10 cellular contexts compared by ENCODE assay signal in genomic region chr19:41877916-41878905, GRCh38.
DNase-seq lines count a peak whose midpoint lies in the region; ATAC-seq lines count a peak whose summit lies in the region.
"Had no signal": no experiment of that assay in that cellular context is flagged by ENCODE, and none has a peak within 500 bp of the region (broad histone marks: within the 10 kb centered on the region; RNA-seq: fewer than 3 reads in every experiment).

No MANE protein-coding gene starts in this region.

- peaks cover 51% of the 10 kb centered on the region for H3K4me1 Mint-ChIP-seq in T-helper 2 cell treated with Interferon-gamma antibody and Interleukin-4, amounts not matched to agents 5 μg/mL and 100 μg/mL, for 36 hours (ENCODE audit: low read depth)
- H3K4me1 Mint-ChIP-seq in activated naive CD8-positive, alpha-beta T cell (ENCODE audit: low read depth), result peaks cover 78% of the 10 kb centered on the region

- H3K36me3 Mint-ChIP-seq in T-helper 2 cell treated with Interferon-gamma antibody and Interleukin-4, amounts not matched to agents 5 μg/mL and 100 μg/mL, for 36 hours (ENCODE audit: low read depth), result peaks cover 6% of the 10 kb centered on the region
- no peaks in the 10 kb centered on the region for H3K36me3 Mint-ChIP-seq in activated naive CD8-positive, alpha-beta T cell

- H3K27ac Mint-ChIP-seq in T-helper 2 cell treated with Interferon-gamma antibody and Interleukin-4, amounts not matched to agents 5 μg/mL and 100 μg/mL, for 36 hours, result peak overlapping the region; percentile 100
- peak overlapping the region; percentile 83 for H3K27ac Mint-ChIP-seq in activated naive CD8-positive, alpha-beta T cell

- peak; percentile 5 for ATAC-seq in GM21737 (IDR thresholded peaks at IDR 0.05; ENCODE audit: unreplicated experiment)
- ATAC-seq: right cardiac atrium had no signal

- DNase-seq in T-helper 2 cell treated with Interferon-gamma antibody and Interleukin-4, amounts not matched to agents 5 μg/mL and 100 μg/mL, for 36 hours (ENCODE audit: low spot score), result no peak
- DNase-seq in T-helper 2 cell (no peak), foreskin melanocyte (no peak), DMS 273 treated with DMSO at 0.1 percent for 48 hours (lab: John Stamatoyannopoulos, UW) (no peak), cerebellar cortex (ENCODE audit: low spot score) (no peak)
- DNase-seq: NCI-H510A treated with DMSO at 0.1 percent for 48 hours had no signal

- no peak overlapping the region for H3K4me3 ChIP-seq in skin epidermis

- H3K27me3 Mint-ChIP-seq in T-helper 2 cell treated with Interferon-gamma antibody and Interleukin-4, amounts not matched to agents 5 μg/mL and 100 μg/mL, for 36 hours (ENCODE audit: low read depth), result no peaks in the 10 kb centered on the region
- H3K27me3 Mint-ChIP-seq in activated naive CD8-positive, alpha-beta T cell, result no peaks in the 10 kb centered on the region

- peak overlapping the region in 14 of 21 experiments; percentile 5 to 88 (median 72) for H3K27ac ChIP-seq in skin epidermis

- H3K9me3 Mint-ChIP-seq in T-helper 2 cell treated with Interferon-gamma antibody and Interleukin-4, amounts not matched to agents 5 μg/mL and 100 μg/mL, for 36 hours, result no peaks in the 10 kb centered on the region
- no peaks in the 10 kb centered on the region for H3K9me3 Mint-ChIP-seq in activated naive CD8-positive, alpha-beta T cell (ENCODE audit: low read depth)

- peak overlapping the region; percentile 38 for H3K4me3 Mint-ChIP-seq in T-helper 2 cell treated with Interferon-gamma antibody and Interleukin-4, amounts not matched to agents 5 μg/mL and 100 μg/mL, for 36 hours
- peak overlapping the region; percentile 66 for H3K4me3 Mint-ChIP-seq in activated naive CD8-positive, alpha-beta T cell
